In genomic region chr5:143434261-143435206, GRCh38 we compare ENCODE assay signal across 8 cellular contexts. TPM values are rescaled to one million over a fixed set of nuclear protein-coding genes. Genes with fewer than 3 reads are reported as not detected.
DNase-seq lines count a peak whose midpoint lies in the region; ATAC-seq, FAIRE-seq and TF ChIP-seq lines count a peak whose summit lies in the region.

No MANE protein-coding gene starts in this region.

- DNase-seq in GM19239 (ENCODE audit: insufficient read length, low spot score): no peak
- peak; percentile 51 for DNase-seq in activated T-cell treated with anti-CD3 and anti-CD28 coated beads, Interleukin-2, amount 50 U/mL, for 24 hours
- DNase-seq in mesenchymal stem cell: no peak
- DNase-seq in upper lobe of left lung: peak in 1 of 2 donors; percentile 31
- DNase-seq in SKM-1 (lab: John Stamatoyannopoulos, UW; ENCODE audit: unreplicated experiment): no peak

- peak overlapping the region; percentile 85 for H3K9ac ChIP-seq in mesenchymal stem cell (ENCODE audit: low read length)

- H3K27ac ChIP-seq in KOPT-K1 (ENCODE audit: low read depth, low read length, poor library complexity, severe bottlenecking) (peak overlapping the region; percentile 88), mesenchymal stem cell (ENCODE audit: low read length, poor library complexity, severe bottlenecking) (no peak overlapping the region), upper lobe of left lung (peak overlapping the region; percentile 7 to 54 (median 30))

- no peak for TF ChIP-seq EP300 in upper lobe of left lung (IDR thresholded peaks at IDR 0.05)

- no peak overlapping the region for H3K4ac ChIP-seq in mesenchymal stem cell (ENCODE audit: low read depth in 1 of 2, low read length in 2 of 2)

- H2BK5ac ChIP-seq in mesenchymal stem cell (ENCODE audit: low read depth, low read length, poor library complexity, severe bottlenecking): no peak overlapping the region

- H3K4me1 ChIP-seq in mesenchymal stem cell (ENCODE audit: control insufficient read depth, insufficient read depth, low read depth, low read length) (peaks cover 6% of the 10 kb centered on the region), upper lobe of left lung (peaks cover 0 to 17% (median 5%) of the 10 kb centered on the region in 4 donors)

- no peak overlapping the region for H2BK120ac ChIP-seq in mesenchymal stem cell (ENCODE audit: low read depth, low read length)

- peak overlapping the region in 1 of 2 experiments; percentile 37 for H3K23ac ChIP-seq in mesenchymal stem cell (ENCODE audit: low read length in 2 of 2)

- H3K27me3 Mint-ChIP-seq in activated T-cell treated with anti-CD3 and anti-CD28 coated beads, Interleukin-2, amount 50 U/mL, for 24 hours: no peaks in the 10 kb centered on the region

- peak overlapping the region; percentile 81 for H3K4me3 Mint-ChIP-seq in activated T-cell treated with anti-CD3 and anti-CD28 coated beads, Interleukin-2, amount 50 U/mL, for 24 hours

- no peak overlapping the region for H4K91ac ChIP-seq in mesenchymal stem cell (ENCODE audit: low read length)

- H3K4me3 ChIP-seq in mesenchymal stem cell (ENCODE audit: insufficient read depth in 1 of 2, low read depth in 1 of 2, low read length in 2 of 2) (peak overlapping the region in 1 of 2 experiments; percentile 71), upper lobe of left lung (peak overlapping the region in 3 of 4 donors; percentile 2 to 35 (median 23))

- WGBS in mesenchymal stem cell: 88% methylated on average over 5 of the region's 7 CpGs
- WGBS in upper lobe of left lung, 2 donors: 47 to 51% methylated on average over 7 of the region's 7 CpGs

- no peak for TF ChIP-seq CTCF in upper lobe of left lung (IDR thresholded peaks at IDR 0.05)

- no peaks in the 10 kb centered on the region for H3K36me3 Mint-ChIP-seq in activated T-cell treated with anti-CD3 and anti-CD28 coated beads, Interleukin-2, amount 50 U/mL, for 24 hours (ENCODE audit: low read depth)

- peak overlapping the region; percentile 18 for H2AK5ac ChIP-seq in mesenchymal stem cell (ENCODE audit: low read length, severe bottlenecking)

- H3K4me1 Mint-ChIP-seq in activated T-cell treated with anti-CD3 and anti-CD28 coated beads, Interleukin-2, amount 50 U/mL, for 24 hours (ENCODE audit: low read depth): peaks cover 78% of the 10 kb centered on the region

- H4K8ac ChIP-seq in mesenchymal stem cell (ENCODE audit: low read length): peak overlapping the region; percentile 4

- no peaks in the 10 kb centered on the region for H3K79me1 ChIP-seq in mesenchymal stem cell (replicated peaks; ENCODE audit: low read length, poor library complexity, severe bottlenecking)

- H3K9me3 Mint-ChIP-seq in activated T-cell treated with anti-CD3 and anti-CD28 coated beads, Interleukin-2, amount 50 U/mL, for 24 hours: no peaks in the 10 kb centered on the region

- no peak overlapping the region for H3K14ac ChIP-seq in mesenchymal stem cell (ENCODE audit: low read length in 2 of 2)

- no peak overlapping the region for H2BK12ac ChIP-seq in mesenchymal stem cell (ENCODE audit: low read length in 2 of 2)

- no peak overlapping the region for H2AFZ ChIP-seq in mesenchymal stem cell (ENCODE audit: low read depth, low read length)

- H2BK15ac ChIP-seq in mesenchymal stem cell (ENCODE audit: low read depth, poor library complexity, severe bottlenecking): no peak overlapping the region

- no peak for TF ChIP-seq POLR2A in upper lobe of left lung (IDR thresholded peaks at IDR 0.05)

- peak overlapping the region; percentile 96 for H3K27ac Mint-ChIP-seq in activated T-cell treated with anti-CD3 and anti-CD28 coated beads, Interleukin-2, amount 50 U/mL, for 24 hours

- H3K18ac ChIP-seq in mesenchymal stem cell (ENCODE audit: low read depth in 1 of 2, low read length in 2 of 2): no peak overlapping the region

- H3K9me3 ChIP-seq in KOPT-K1 (ENCODE audit: insufficient read depth, low read length, poor library complexity, severe bottlenecking) (no peaks in the 10 kb centered on the region), mesenchymal stem cell (ENCODE audit: control insufficient read depth, low read length) (no peaks in the 10 kb centered on the region), upper lobe of left lung (no peaks in the 10 kb centered on the region)

- no peaks in the 10 kb centered on the region for H3K36me3 ChIP-seq in KOPT-K1 (ENCODE audit: insufficient read depth, low read length)
- H3K36me3 ChIP-seq in mesenchymal stem cell (ENCODE audit: control insufficient read depth in 1 of 2, insufficient read depth in 2 of 2, low read depth in 1 of 2, low read length in 2 of 2): no peaks in the 10 kb centered on the region
- no peaks in the 10 kb centered on the region for H3K36me3 ChIP-seq in upper lobe of left lung

- no peaks in the 10 kb centered on the region for H3K27me3 ChIP-seq in mesenchymal stem cell (ENCODE audit: control insufficient read depth in 1 of 2, insufficient read depth in 1 of 2, low read length in 2 of 2)
- no peaks in the 10 kb centered on the region for H3K27me3 ChIP-seq in upper lobe of left lung

- peak; percentile 87 for FAIRE-seq in GM19239 (lab: Jason Lieb, UNC)

- H3K4me2 ChIP-seq in mesenchymal stem cell (ENCODE audit: low read length, poor library complexity, severe bottlenecking): no peak overlapping the region

- peak in 1 of 2 donors; percentile 66 for ATAC-seq in upper lobe of left lung (ENCODE audit: low FRiP score in 2 of 2)
- no peak for ATAC-seq in GM19463 (IDR thresholded peaks at IDR 0.05; ENCODE audit: unreplicated experiment)
- no peak for ATAC-seq in GM19023 (IDR thresholded peaks at IDR 0.05; ENCODE audit: unreplicated experiment)

RNA-seq across cellular contexts. Expression of gene NR3C1, which starts 31.0 kb away (rescaled TPM):
- 24.7 TPM for polyA plus RNA-seq in mesenchymal stem cell (2013, experiment 1 of 2)
- polyA plus RNA-seq in mesenchymal stem cell (2013, experiment 2 of 2): 24.3 TPM
- 100 to 1,000 TPM in 1 of 6 donors, 10 to 100 TPM in 5; 44.5 to 101 (median 72.7) TPM for total RNA-seq in upper lobe of left lung
